1 cellular context compared by ENCODE assay signal in the genomic region with DNA sequence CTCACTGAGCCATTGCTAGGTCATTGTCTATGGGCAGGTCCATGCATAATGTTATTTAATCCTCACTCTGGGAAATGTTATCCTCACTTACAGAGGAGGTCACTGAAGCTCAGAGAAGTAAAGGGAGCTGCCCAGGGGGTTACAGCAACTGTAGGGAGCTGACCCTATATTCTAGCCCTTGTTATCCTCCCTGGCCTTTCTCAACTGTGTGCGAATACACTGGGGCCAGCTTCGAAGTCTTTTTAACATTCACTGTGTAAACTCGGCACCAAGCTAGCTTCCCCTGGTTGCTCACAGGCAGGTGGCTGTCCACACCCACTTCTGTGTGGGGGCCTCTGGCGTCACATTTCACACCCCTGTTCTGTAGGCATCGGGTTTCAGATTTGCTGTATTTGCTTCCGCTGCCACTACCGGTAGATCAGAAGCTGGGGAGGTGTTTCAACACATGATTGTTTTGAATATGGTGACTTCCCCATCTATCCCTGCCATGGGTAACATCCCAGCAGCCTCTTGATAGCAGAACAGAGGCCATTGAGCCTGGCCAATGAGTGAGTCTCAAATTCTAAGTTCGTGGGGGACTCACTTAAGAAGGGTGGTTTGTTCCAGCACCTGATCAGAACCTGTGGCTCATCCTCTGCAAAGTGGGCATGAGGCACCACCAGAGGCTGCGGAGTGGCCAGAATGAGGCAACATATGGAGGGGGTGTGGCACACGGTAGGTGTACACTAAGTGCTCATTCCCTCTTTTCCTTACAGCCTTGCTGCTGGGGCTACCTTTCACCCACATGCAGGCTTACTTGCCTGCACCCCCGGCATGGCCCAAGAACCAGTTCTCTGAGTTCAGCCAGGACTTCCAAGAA.
A peak's percentile ranks its signal among the peaks of the same experiment; 100 is the strongest.
TF ChIP-seq lines count a peak whose summit lies in the region.

No MANE protein-coding gene starts in this region.

TF ChIP-seq in K562, 482 proteins besides CTCF, POLR2A, EP300 and RAD21 (continued from another document):
- TF ChIP-seq, protein P1, sequence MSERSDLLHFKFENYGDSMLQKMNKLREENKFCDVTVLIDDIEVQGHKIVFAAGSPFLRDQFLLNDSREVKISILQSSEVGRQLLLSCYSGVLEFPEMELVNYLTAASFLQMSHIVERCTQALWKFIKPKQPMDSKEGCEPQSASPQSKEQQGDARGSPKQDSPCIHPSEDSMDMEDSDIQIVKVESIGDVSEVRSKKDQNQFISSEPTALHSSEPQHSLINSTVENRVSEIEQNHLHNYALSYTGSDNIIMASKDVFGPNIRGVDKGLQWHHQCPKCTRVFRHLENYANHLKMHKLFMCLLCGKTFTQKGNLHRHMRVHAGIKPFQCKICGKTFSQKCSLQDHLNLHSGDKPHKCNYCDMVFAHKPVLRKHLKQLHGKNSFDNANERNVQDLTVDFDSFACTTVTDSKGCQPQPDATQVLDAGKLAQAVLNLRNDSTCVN (CRISPR knock-in tag; IDR thresholded peaks at IDR 0.05), result no peak
- TF ChIP-seq GATA2 (CRISPR knock-in tag; IDR thresholded peaks at IDR 0.05) (no peak), CEBPG (CRISPR knock-in tag; IDR thresholded peaks at IDR 0.05) (no peak), CEBPG (tag; conservative IDR thresholded peaks at IDR 0.05 in 1 of 2, IDR thresholded peaks at IDR 0.05 in 1 of 2) (peak in 1 of 2 experiments; percentile 9; a peak in 1 of 4 replicates), NRF1 (conservative IDR thresholded peaks at IDR 0.05 in 1 of 2, IDR thresholded peaks at IDR 0.05 in 1 of 2) (peak in 1 of 2 experiments; percentile 9; a peak in 1 of 4 replicates), NCOR1 (IDR thresholded peaks at IDR 0.05) (no peak), HIVEP1 (CRISPR knock-in tag; IDR thresholded peaks at IDR 0.05) (peak; percentile 75; the same call in 1 of the 2 replicates), ZBTB17 (CRISPR knock-in tag; IDR thresholded peaks at IDR 0.05) (peak; percentile 69; the same call in 1 of the 2 replicates), SMAD4 (CRISPR knock-in tag; conservative IDR thresholded peaks at IDR 0.05) (peak; percentile 62), ETV5 (CRISPR knock-in tag; IDR thresholded peaks at IDR 0.05; ENCODE audit: low read depth) (peak; percentile 51; the same call in 1 of the 2 replicates), GTF2A2 (tag; IDR thresholded peaks at IDR 0.05) (no peak), MAZ (CRISPR knock-in tag; conservative IDR thresholded peaks at IDR 0.05 in 1 of 2, IDR thresholded peaks at IDR 0.05 in 1 of 2) (peak in 1 of 2 experiments; percentile 32; a peak in 2 of 4 replicates), KDM5B (IDR thresholded peaks at IDR 0.05; ENCODE audit: insufficient replicate concordance, low read depth, low read length) (peak; percentile 4), CEBPB (tag; IDR thresholded peaks at IDR 0.05) (peak; percentile 66), ATF7 (IDR thresholded peaks at IDR 0.05) (0 out of 2 replicates have a peak, but pooled peaks have one; percentile 15), TEAD1 (CRISPR knock-in tag; IDR thresholded peaks at IDR 0.05) (0 out of 4 replicates have a peak, but pooled peaks of 1 of the 2 experiments have one; percentile 29), ZNF324 (CRISPR knock-in tag; IDR thresholded peaks at IDR 0.05) (peak; percentile 17; the same call in 1 of the 2 replicates), TCFL5 (CRISPR knock-in tag; conservative IDR thresholded peaks at IDR 0.05) (0 out of 2 replicates have a peak, but pooled peaks have one; percentile 20), POU5F1 (IDR thresholded peaks at IDR 0.05; ENCODE audit: borderline replicate concordance, low read depth, low read length, partially characterized antibody) (no peak), RCOR1 (IDR thresholded peaks at IDR 0.05; ENCODE audit: borderline replicate concordance in 1 of 2, low read depth in 2 of 2, low read length in 2 of 2) (peak in 1 of 2 experiments; percentile 44; a peak in 1 of 4 replicates), HLTF (IDR thresholded peaks at IDR 0.05) (no peak), SETDB1 (IDR thresholded peaks at IDR 0.05; ENCODE audit: low read length) (no peak), RFX7 (CRISPR knock-in tag; IDR thresholded peaks at IDR 0.05) (no peak), TBP (optimal IDR thresholded peaks at IDR 0.05; ENCODE audit: low read depth, low read length) (peak; percentile 28), KLF13 (tag; IDR thresholded peaks at IDR 0.05; ENCODE audit: borderline replicate concordance, low read depth) (no peak), ERF (CRISPR knock-in tag; IDR thresholded peaks at IDR 0.05) (0 out of 2 replicates have a peak, but pooled peaks have one; percentile 49), ZNF253 (CRISPR knock-in tag; conservative IDR thresholded peaks at IDR 0.05) (no peak), ZNF76 (CRISPR knock-in tag; IDR thresholded peaks at IDR 0.05; ENCODE audit: borderline replicate concordance) (peak; percentile 66; the same call in 1 of the 2 replicates), ESRRA (IDR thresholded peaks at IDR 0.05; ENCODE audit: borderline replicate concordance, low read depth) (no peak), MCM2 (IDR thresholded peaks at IDR 0.05; ENCODE audit: low read depth) (no peak), ZNF766 (CRISPR knock-in tag; conservative IDR thresholded peaks at IDR 0.05) (0 out of 2 replicates have a peak, but pooled peaks have one; percentile 34)
- TF ChIP-seq, protein P2, sequence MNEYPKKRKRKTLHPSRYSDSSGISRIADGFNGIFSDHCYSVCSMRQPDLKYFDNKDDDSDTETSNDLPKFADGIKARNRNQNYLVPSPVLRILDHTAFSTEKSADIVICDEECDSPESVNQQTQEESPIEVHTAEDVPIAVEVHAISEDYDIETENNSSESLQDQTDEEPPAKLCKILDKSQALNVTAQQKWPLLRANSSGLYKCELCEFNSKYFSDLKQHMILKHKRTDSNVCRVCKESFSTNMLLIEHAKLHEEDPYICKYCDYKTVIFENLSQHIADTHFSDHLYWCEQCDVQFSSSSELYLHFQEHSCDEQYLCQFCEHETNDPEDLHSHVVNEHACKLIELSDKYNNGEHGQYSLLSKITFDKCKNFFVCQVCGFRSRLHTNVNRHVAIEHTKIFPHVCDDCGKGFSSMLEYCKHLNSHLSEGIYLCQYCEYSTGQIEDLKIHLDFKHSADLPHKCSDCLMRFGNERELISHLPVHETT (CRISPR knock-in tag; conservative IDR thresholded peaks at IDR 0.05 in 1 of 2, IDR thresholded peaks at IDR 0.05 in 1 of 2), result peak in 1 of 2 experiments; percentile 69; a peak in 2 of 4 replicates
- TF ChIP-seq, protein P3, sequence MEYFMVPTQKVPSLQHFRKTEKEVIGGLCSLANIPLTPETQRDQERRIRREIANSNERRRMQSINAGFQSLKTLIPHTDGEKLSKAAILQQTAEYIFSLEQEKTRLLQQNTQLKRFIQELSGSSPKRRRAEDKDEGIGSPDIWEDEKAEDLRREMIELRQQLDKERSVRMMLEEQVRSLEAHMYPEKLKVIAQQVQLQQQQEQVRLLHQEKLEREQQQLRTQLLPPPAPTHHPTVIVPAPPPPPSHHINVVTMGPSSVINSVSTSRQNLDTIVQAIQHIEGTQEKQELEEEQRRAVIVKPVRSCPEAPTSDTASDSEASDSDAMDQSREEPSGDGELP (CRISPR knock-in tag; IDR thresholded peaks at IDR 0.05; ENCODE audit: borderline replicate concordance), result peak; percentile 34; the same call in 1 of the 2 replicates
- TF ChIP-seq, protein P4, sequence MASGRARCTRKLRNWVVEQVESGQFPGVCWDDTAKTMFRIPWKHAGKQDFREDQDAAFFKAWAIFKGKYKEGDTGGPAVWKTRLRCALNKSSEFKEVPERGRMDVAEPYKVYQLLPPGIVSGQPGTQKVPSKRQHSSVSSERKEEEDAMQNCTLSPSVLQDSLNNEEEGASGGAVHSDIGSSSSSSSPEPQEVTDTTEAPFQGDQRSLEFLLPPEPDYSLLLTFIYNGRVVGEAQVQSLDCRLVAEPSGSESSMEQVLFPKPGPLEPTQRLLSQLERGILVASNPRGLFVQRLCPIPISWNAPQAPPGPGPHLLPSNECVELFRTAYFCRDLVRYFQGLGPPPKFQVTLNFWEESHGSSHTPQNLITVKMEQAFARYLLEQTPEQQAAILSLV (tag; IDR thresholded peaks at IDR 0.05), result no peak
- TF ChIP-seq, protein P5, sequence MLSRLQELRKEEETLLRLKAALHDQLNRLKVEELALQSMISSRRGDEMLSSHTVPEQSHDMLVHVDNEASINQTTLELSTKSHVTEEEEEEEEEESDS (CRISPR knock-in tag; IDR thresholded peaks at IDR 0.05), result no peak
- TF ChIP-seq, protein P6, sequence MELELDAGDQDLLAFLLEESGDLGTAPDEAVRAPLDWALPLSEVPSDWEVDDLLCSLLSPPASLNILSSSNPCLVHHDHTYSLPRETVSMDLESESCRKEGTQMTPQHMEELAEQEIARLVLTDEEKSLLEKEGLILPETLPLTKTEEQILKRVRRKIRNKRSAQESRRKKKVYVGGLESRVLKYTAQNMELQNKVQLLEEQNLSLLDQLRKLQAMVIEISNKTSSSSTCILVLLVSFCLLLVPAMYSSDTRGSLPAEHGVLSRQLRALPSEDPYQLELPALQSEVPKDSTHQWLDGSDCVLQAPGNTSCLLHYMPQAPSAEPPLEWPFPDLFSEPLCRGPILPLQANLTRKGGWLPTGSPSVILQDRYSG (tag; conservative IDR thresholded peaks at IDR 0.05; ENCODE audit: low read depth), result peak; percentile 80; the same call in 1 of the 2 replicates
- TF ChIP-seq, protein P7, sequence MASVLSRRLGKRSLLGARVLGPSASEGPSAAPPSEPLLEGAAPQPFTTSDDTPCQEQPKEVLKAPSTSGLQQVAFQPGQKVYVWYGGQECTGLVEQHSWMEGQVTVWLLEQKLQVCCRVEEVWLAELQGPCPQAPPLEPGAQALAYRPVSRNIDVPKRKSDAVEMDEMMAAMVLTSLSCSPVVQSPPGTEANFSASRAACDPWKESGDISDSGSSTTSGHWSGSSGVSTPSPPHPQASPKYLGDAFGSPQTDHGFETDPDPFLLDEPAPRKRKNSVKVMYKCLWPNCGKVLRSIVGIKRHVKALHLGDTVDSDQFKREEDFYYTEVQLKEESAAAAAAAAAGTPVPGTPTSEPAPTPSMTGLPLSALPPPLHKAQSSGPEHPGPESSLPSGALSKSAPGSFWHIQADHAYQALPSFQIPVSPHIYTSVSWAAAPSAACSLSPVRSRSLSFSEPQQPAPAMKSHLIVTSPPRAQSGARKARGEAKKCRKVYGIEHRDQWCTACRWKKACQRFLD (CRISPR knock-in tag; IDR thresholded peaks at IDR 0.05), result peak; percentile 52; the same call in 1 of the 2 replicates
- TF ChIP-seq, protein P8, sequence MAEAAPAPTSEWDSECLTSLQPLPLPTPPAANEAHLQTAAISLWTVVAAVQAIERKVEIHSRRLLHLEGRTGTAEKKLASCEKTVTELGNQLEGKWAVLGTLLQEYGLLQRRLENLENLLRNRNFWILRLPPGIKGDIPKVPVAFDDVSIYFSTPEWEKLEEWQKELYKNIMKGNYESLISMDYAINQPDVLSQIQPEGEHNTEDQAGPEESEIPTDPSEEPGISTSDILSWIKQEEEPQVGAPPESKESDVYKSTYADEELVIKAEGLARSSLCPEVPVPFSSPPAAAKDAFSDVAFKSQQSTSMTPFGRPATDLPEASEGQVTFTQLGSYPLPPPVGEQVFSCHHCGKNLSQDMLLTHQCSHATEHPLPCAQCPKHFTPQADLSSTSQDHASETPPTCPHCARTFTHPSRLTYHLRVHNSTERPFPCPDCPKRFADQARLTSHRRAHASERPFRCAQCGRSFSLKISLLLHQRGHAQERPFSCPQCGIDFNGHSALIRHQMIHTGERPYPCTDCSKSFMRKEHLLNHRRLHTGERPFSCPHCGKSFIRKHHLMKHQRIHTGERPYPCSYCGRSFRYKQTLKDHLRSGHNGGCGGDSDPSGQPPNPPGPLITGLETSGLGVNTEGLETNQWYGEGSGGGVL (CRISPR knock-in tag; IDR thresholded peaks at IDR 0.05), result no peak
- TF ChIP-seq, protein P9, sequence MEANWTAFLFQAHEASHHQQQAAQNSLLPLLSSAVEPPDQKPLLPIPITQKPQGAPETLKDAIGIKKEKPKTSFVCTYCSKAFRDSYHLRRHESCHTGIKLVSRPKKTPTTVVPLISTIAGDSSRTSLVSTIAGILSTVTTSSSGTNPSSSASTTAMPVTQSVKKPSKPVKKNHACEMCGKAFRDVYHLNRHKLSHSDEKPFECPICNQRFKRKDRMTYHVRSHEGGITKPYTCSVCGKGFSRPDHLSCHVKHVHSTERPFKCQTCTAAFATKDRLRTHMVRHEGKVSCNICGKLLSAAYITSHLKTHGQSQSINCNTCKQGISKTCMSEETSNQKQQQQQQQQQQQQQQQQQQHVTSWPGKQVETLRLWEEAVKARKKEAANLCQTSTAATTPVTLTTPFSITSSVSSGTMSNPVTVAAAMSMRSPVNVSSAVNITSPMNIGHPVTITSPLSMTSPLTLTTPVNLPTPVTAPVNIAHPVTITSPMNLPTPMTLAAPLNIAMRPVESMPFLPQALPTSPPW (CRISPR knock-in tag; IDR thresholded peaks at IDR 0.05), result peak; percentile 36; the same call in 1 of the 2 replicates
